In genomic region chr19:6209680-6210079, GRCh38 we compare ENCODE assay signal across 1 cellular context.
TF ChIP-seq lines count a peak whose summit lies in the region.

No MANE protein-coding gene starts in this region.

TF ChIP-seq in GM12878, 131 proteins besides CTCF, POLR2A, EP300 and RAD21 (continued from another document):
- no peak for TF ChIP-seq POLR2AphosphoS2 (IDR thresholded peaks at IDR 0.05; ENCODE audit: low read depth, low read length)
TF ChIP-seq in GM12878: peak in this region for 1.
